In genomic region chr1:43423672-43424550, GRCh38 we compare ENCODE assay signal across 17 cellular contexts. TPM values are rescaled to one million over a fixed set of nuclear protein-coding genes. Genes with fewer than 3 reads are reported as not detected.
DNase-seq lines count a peak whose midpoint lies in the region; ATAC-seq, FAIRE-seq and TF ChIP-seq lines count a peak whose summit lies in the region.
"Had no signal": no experiment of that assay in that cellular context is flagged by ENCODE, and none has a peak within 500 bp of the region (broad histone marks: within the 10 kb centered on the region; RNA-seq: fewer than 3 reads in every experiment).

No MANE protein-coding gene starts in this region.

- H3K23me2 ChIP-seq in H9 (ENCODE audit: insufficient read length, low read depth, low read length, poor library complexity, severe bottlenecking), result no peaks in the 10 kb centered on the region

- no peak overlapping the region for H3K4me3 Mint-ChIP-seq in CD8-positive, alpha-beta memory T cell
- no peak overlapping the region for H3K4me3 Mint-ChIP-seq in naive thymus-derived CD8-positive, alpha-beta T cell
- H3K4me3 Mint-ChIP-seq in H9, result no peak overlapping the region; a peak in 1 of 5 replicates
- H3K4me3 Mint-ChIP-seq: brain had no signal

- H3K27ac ChIP-seq in CD8-positive, alpha-beta memory T cell (ENCODE audit: low read depth, low read length), result no peak overlapping the region
- no peak overlapping the region for H3K27ac ChIP-seq in H9 (ENCODE audit: insufficient read length, low read depth, low read length)
- H3K27ac ChIP-seq: BLaER1 had no signal

- H4K91ac ChIP-seq in H9 (ENCODE audit: insufficient read length, low read depth, low read length), result no peak overlapping the region

- H3K79me2 ChIP-seq in H9 (ENCODE audit: insufficient read depth, low read length), result no peaks in the 10 kb centered on the region

- H3K23ac ChIP-seq in H9 (ENCODE audit: insufficient read length, low read depth, low read length), result no peak overlapping the region

- CTCF ChIA-PET in CD8-positive, alpha-beta memory T cell (lab: Charles Lee), result no interaction called here

- no peaks in the 10 kb centered on the region for H3K9me3 ChIP-seq in CD8-positive, alpha-beta memory T cell (ENCODE audit: low read length)
- H3K9me3 ChIP-seq in H9 (ENCODE audit: control insufficient read depth, low read depth, low read length), result no peaks in the 10 kb centered on the region
- H3K9me3 ChIP-seq: BLaER1 had no signal

- no peak overlapping the region for H2AK5ac ChIP-seq in H9 (ENCODE audit: insufficient read length, low read length)

- H3T11ph ChIP-seq in H9 (ENCODE audit: low read length), result no peak overlapping the region

- H3K56ac ChIP-seq in H9 (ENCODE audit: insufficient read length, low read depth, low read length), result no peak overlapping the region

- POLR2A ChIA-PET in CD8-positive, alpha-beta memory T cell (lab: Charles Lee), result no interaction called here
- POLR2A ChIA-PET in naive thymus-derived CD8-positive, alpha-beta T cell (lab: Charles Lee), result no interaction called here

- H3K4me3 ChIP-seq in CD8-positive, alpha-beta memory T cell (ENCODE audit: low read length), result no peak overlapping the region
- no peak overlapping the region for H3K4me3 ChIP-seq in bronchial epithelial cell (ENCODE audit: low read depth, low read length)
- H3K4me3 ChIP-seq: BLaER1 had no signal

- H3K4me1 ChIP-seq in CD8-positive, alpha-beta memory T cell (ENCODE audit: insufficient read depth, low read length), result no peaks in the 10 kb centered on the region
- H3K4me1 ChIP-seq in H9 (ENCODE audit: insufficient read depth, low read length), result no peaks in the 10 kb centered on the region; the same call in 1 of the 2 replicates
- H3K4me1 ChIP-seq: BLaER1 had no signal

- H3K79me1 ChIP-seq in H9 (ENCODE audit: insufficient read depth, low read depth, low read length, poor library complexity, severe bottlenecking), result no peaks in the 10 kb centered on the region

- H3K36me3 Mint-ChIP-seq in CD8-positive, alpha-beta memory T cell, result peaks cover 10 to 94% (median 15%) of the 10 kb centered on the region in 3 donors
- H3K36me3 Mint-ChIP-seq in naive thymus-derived CD8-positive, alpha-beta T cell, result peaks cover 0 to 88% (median 10%) of the 10 kb centered on the region in 3 donors
- H3K36me3 Mint-ChIP-seq in H9 (ENCODE audit: insufficient read depth in 1 of 3, low read depth in 3 of 3), result peaks cover 13 to 74% (median 54%) of the 10 kb centered on the region in 3 experiments; a peak in 6 of 7 replicates

- peaks cover 0 to 2% of the 10 kb centered on the region in 2 donors for H3K27me3 Mint-ChIP-seq in CD8-positive, alpha-beta memory T cell
- no peaks in the 10 kb centered on the region for H3K27me3 Mint-ChIP-seq in naive thymus-derived CD8-positive, alpha-beta T cell
- H3K27me3 Mint-ChIP-seq in H9 (ENCODE audit: low read depth), result no peaks in the 10 kb centered on the region
- H3K27me3 Mint-ChIP-seq: brain had no signal

- WGBS in H9 (ENCODE audit: extremely low coverage, insufficient read length, low lambda C conversion rate), result no CpG with 5 or more reads among the region's 23 CpGs

- H2BK20ac ChIP-seq in H9 (ENCODE audit: low read depth, low read length, poor library complexity, severe bottlenecking), result no peak overlapping the region

- no peak overlapping the region for H3K18ac ChIP-seq in H9 (ENCODE audit: insufficient read length, low read depth, low read length)

- FAIRE-seq in GM12891 (lab: Jason Lieb, UNC) (peak; percentile 83), bronchial epithelial cell (lab: Jason Lieb, UNC) (no peak)

- H3K9me3 Mint-ChIP-seq in CD8-positive, alpha-beta memory T cell, result no peaks in the 10 kb centered on the region
- H3K9me3 Mint-ChIP-seq in naive thymus-derived CD8-positive, alpha-beta T cell, result no peaks in the 10 kb centered on the region
- no peaks in the 10 kb centered on the region for H3K9me3 Mint-ChIP-seq in H9
- H3K9me3 Mint-ChIP-seq: brain had no signal

- H2AFZ ChIP-seq in H9 (ENCODE audit: low read length), result no peak overlapping the region

- H3K4me1 Mint-ChIP-seq in CD8-positive, alpha-beta memory T cell, result peaks cover 0 to 2% (median 0%) of the 10 kb centered on the region in 3 donors
- peaks cover 0 to 5% (median 0%) of the 10 kb centered on the region in 4 donors for H3K4me1 Mint-ChIP-seq in naive thymus-derived CD8-positive, alpha-beta T cell
- peaks cover 9 to 10% of the 10 kb centered on the region in 2 experiments for H3K4me1 Mint-ChIP-seq in H9
- H3K4me1 Mint-ChIP-seq: brain had no signal

- H3K9ac ChIP-seq in H9 (ENCODE audit: extremely low read depth, insufficient read length, low read length), result no peak overlapping the region
- H3K9ac ChIP-seq: BLaER1 had no signal

- no peak overlapping the region for H2BK15ac ChIP-seq in H9 (ENCODE audit: low read depth, low read length)

- H4K5ac ChIP-seq in H9 (ENCODE audit: insufficient read length, low read depth, low read length), result no peak overlapping the region

- H2BK12ac ChIP-seq in H9 (ENCODE audit: insufficient read length, low read depth, low read length), result no peak overlapping the region

- no peak overlapping the region for H4K8ac ChIP-seq in H9 (replicated peaks; ENCODE audit: insufficient read length, low read depth, low read length)

- no peak for ATAC-seq in naive thymus-derived CD8-positive, alpha-beta T cell
- ATAC-seq in GM18511 (IDR thresholded peaks at IDR 0.05; ENCODE audit: unreplicated experiment), result no peak

- no peak overlapping the region for H2BK120ac ChIP-seq in H9 (ENCODE audit: low read depth, low read length, poor library complexity, severe bottlenecking)

- TF ChIP-seq CTCF in bronchial epithelial cell (IDR thresholded peaks at IDR 0.05; ENCODE audit: insufficient read depth, low read length, severe bottlenecking) (no peak), H9 (conservative IDR thresholded peaks at IDR 0.05) (no peak)

- no peak overlapping the region for H3K4ac ChIP-seq in H9 (ENCODE audit: low read depth, low read length)

- H4K20me1 ChIP-seq in H9 (ENCODE audit: control insufficient read depth, insufficient read depth, insufficient read length), result no peaks in the 10 kb centered on the region
- H4K20me1 ChIP-seq: BLaER1 had no signal

- H3K27me3 ChIP-seq in CD8-positive, alpha-beta memory T cell (ENCODE audit: insufficient read depth, low read length, poor library complexity, severe bottlenecking), result no peaks in the 10 kb centered on the region
- H3K27me3 ChIP-seq in bronchial epithelial cell (ENCODE audit: control insufficient read depth, insufficient read depth, low read length) (no peaks in the 10 kb centered on the region), H9 (ENCODE audit: insufficient read depth, low read length) (no peaks in the 10 kb centered on the region)
- H3K27me3 ChIP-seq: BLaER1 had no signal

- peak overlapping the region in 6 of 8 donors; percentile 5 to 96 (median 22) for H3K27ac Mint-ChIP-seq in CD8-positive, alpha-beta memory T cell
- peak overlapping the region in 6 of 10 donors; percentile 25 to 81 (median 52) for H3K27ac Mint-ChIP-seq in naive thymus-derived CD8-positive, alpha-beta T cell
- H3K27ac Mint-ChIP-seq in H9, result no peak overlapping the region
- H3K27ac Mint-ChIP-seq: brain had no signal

- H3K14ac ChIP-seq in H9 (ENCODE audit: insufficient read depth, low read length), result no peak overlapping the region

- no peak for DNase-seq in CD8-positive, alpha-beta memory T cell
- DNase-seq in GM12891 (ENCODE audit: insufficient read length, low spot score), result no peak
- DNase-seq in bronchial epithelial cell (ENCODE audit: low read depth), result peak; percentile 94
- no peak for DNase-seq in naive thymus-derived CD8-positive, alpha-beta T cell
- no peak for DNase-seq in NCI-H524 (lab: John Stamatoyannopoulos, UW)
- DNase-seq in H9, result no peak
- DNase-seq in DMS114 treated with DMSO at 0.1 percent for 48 hours (lab: John Stamatoyannopoulos, UW; ENCODE audit: unreplicated experiment), result no peak
- DNase-seq: activated CD4-positive, alpha-beta T cell treated with anti-CD3 and anti-CD28 coated beads, Interleukin-2, amount 50 U/mL, for 4 hours; effector CD8-positive, alpha-beta T cell; foreskin melanocyte; Kasumi-1; midbrain; NCI-H1694; NCI-H526 treated with DMSO at 0.1 percent for 48 hours had no signal

- no peak overlapping the region for H3K4me2 ChIP-seq in H9 (ENCODE audit: insufficient read depth, insufficient read length, low read length)
- H3K4me2 ChIP-seq: BLaER1 had no signal

- peaks cover 63% of the 10 kb centered on the region for H3K36me3 ChIP-seq in CD8-positive, alpha-beta memory T cell (ENCODE audit: insufficient read depth, low read length)
- H3K36me3 ChIP-seq in bronchial epithelial cell (ENCODE audit: control insufficient read depth, insufficient read depth, low read length), result peaks cover 60% of the 10 kb centered on the region

- no peak overlapping the region for H2BK5ac ChIP-seq in H9 (ENCODE audit: insufficient read length, low read length)

- no peak for TF ChIP-seq POLR2A in GM12891 (IDR thresholded peaks at IDR 0.05; ENCODE audit: low read depth, low read length)

TF ChIP-seq in GM12891, 5 proteins besides CTCF, POLR2A, EP300 and RAD21 (continues in another document):
- TF ChIP-seq SPI1 (IDR thresholded peaks at IDR 0.05; ENCODE audit: low read depth, low read length) (no peak), PAX5 (IDR thresholded peaks at IDR 0.05; ENCODE audit: insufficient read depth, low read length, severe bottlenecking) (no peak)

RNA-seq across cellular contexts. Expression of gene HYI, which starts 29.8 kb away (rescaled TPM):
- total RNA-seq in CD8-positive, alpha-beta memory T cell, result 1 to 10 TPM; 5.5 to 5.7 TPM
- 2.4 TPM for polyA plus RNA-seq in CD8-positive, alpha-beta memory T cell
- 7.6 TPM for polyA plus RNA-seq in GM12891 (2012; ENCODE audit: low read depth, missing spikeins)
- 21.8 and 28.7 TPM in 2 replicates for total RNA-seq in bronchial epithelial cell
- total RNA-seq in naive thymus-derived CD8-positive, alpha-beta T cell, result 10 to 100 TPM; 17.5 to 18.9 TPM
- polyA plus RNA-seq in naive thymus-derived CD8-positive, alpha-beta T cell, result 1 to 10 TPM; 2.4 to 4.8 (median 2.7) TPM
- 15.1 and 16.1 TPM in 2 replicates for total RNA-seq in H9 (2021)

RNA-seq across cellular contexts. Expression of gene SZT2, which starts 34.2 kb away (rescaled TPM):
- 10 to 100 TPM; 34.4 to 35.1 TPM for total RNA-seq in CD8-positive, alpha-beta memory T cell
- polyA plus RNA-seq in CD8-positive, alpha-beta memory T cell, result 7.2 TPM
- 11.0 TPM for polyA plus RNA-seq in GM12891 (2012; ENCODE audit: low read depth, missing spikeins)
- 12.6 and 16.5 TPM in 2 replicates for total RNA-seq in bronchial epithelial cell
- total RNA-seq in naive thymus-derived CD8-positive, alpha-beta T cell, result 100 to 1,000 TPM; 133 to 138 TPM
- polyA plus RNA-seq in naive thymus-derived CD8-positive, alpha-beta T cell, result 1 to 10 TPM; 2.1 to 7.9 (median 4.9) TPM
- total RNA-seq in H9 (2021), result 14.8 and 16.8 TPM in 2 replicates

RNA-seq across cellular contexts. Expression of gene MED8, which starts 34.3 kb away (rescaled TPM):
- total RNA-seq in CD8-positive, alpha-beta memory T cell, result 10 to 100 TPM; 40.5 to 41.3 TPM
- polyA plus RNA-seq in CD8-positive, alpha-beta memory T cell, result 36.7 TPM
- polyA plus RNA-seq in GM12891 (2012; ENCODE audit: low read depth, missing spikeins), result 38.3 TPM
- total RNA-seq in bronchial epithelial cell (78.1 and 83.2 TPM in 2 replicates), H9 (2021) (19.1 and 23.0 TPM in 2 replicates)
- 10 to 100 TPM; 28.5 to 29.8 TPM for total RNA-seq in naive thymus-derived CD8-positive, alpha-beta T cell
- 10 to 100 TPM; 16.8 to 34.7 (median 30.6) TPM for polyA plus RNA-seq in naive thymus-derived CD8-positive, alpha-beta T cell

RNA-seq across cellular contexts. Expression of gene ELOVL1, which starts 56.1 kb away (rescaled TPM):
- total RNA-seq in CD8-positive, alpha-beta memory T cell, result 10 to 100 TPM; 89.1 to 98.8 TPM
- polyA plus RNA-seq in CD8-positive, alpha-beta memory T cell, result 83.9 TPM
- polyA plus RNA-seq in GM12891 (2012; ENCODE audit: low read depth, missing spikeins), result 63.5 TPM
- 55.8 and 75.8 TPM in 2 replicates for total RNA-seq in bronchial epithelial cell
- 10 to 100 TPM; 30.3 to 30.8 TPM for total RNA-seq in naive thymus-derived CD8-positive, alpha-beta T cell
- polyA plus RNA-seq in naive thymus-derived CD8-positive, alpha-beta T cell, result 10 to 100 TPM; 39.8 to 49.4 (median 45.4) TPM
- total RNA-seq in H9 (2021), result 20.7 and 21.6 TPM in 2 replicates

Comparison
In these comparisons a context has a peak if more than half of its experiments do, and no peak if none do; other contexts are left out.
1. H3K27ac Mint-ChIP-seq: peak in CD8-positive, alpha-beta memory T cell (6 of 8) and naive thymus-derived CD8-positive, alpha-beta T cell (6 of 10); none in H9 (0 of 3).